Comparison of ENCODE assay signal across 8 cellular contexts in the genomic region with DNA sequence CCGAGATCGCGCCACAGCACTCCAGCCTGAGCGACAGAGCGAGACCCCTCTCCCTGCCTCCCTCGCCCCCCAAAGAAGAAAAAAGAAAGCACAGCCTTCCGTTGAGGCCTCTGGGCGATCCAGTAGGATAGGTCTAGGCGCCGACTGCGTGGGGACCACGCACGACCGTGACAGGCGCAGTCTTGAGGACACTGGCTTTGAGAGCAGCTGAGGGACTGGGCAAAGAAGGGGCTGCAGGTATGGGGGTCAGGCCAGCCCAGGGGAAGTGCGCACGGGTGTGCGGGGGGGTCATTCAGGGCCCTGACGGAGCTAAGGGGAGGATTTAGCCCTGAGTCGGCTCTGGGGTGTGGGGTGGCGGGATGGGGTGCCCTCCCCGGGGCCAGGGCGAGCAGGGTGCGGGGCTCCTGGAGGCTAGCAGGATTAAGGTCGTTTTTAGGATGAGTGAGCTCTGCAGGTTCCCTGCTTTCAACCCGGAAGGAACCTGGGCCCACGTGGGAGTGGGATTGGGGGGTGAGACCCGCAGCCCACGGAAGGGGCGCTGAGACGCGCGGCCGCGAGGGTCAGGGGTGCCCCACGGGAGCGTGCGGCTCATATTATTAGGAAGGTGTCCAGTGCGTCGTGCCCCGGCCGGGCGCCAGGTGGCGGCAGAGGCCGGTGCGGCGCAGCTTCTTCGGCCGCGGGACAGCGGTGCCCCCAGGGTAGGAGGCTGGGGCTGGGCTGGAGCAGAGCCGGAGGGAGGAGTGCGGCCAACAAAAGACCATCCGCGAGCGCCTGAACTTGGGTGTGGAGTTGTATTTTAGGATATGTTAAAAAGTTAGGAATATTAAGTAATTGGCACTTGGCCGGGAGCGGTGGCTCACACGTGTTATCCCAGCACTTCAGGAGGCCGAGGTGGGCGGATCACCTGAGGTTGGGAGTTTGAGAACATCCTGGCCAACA. TPM values are rescaled to one million over a fixed set of nuclear protein-coding genes. Genes with fewer than 3 reads are reported as not detected.
DNase-seq lines count a peak whose midpoint lies in the region; ATAC-seq and TF ChIP-seq lines count a peak whose summit lies in the region.

No MANE protein-coding gene starts in this region.

- H3K9me3 Mint-ChIP-seq in WTC11 = peaks cover 15% of the 10 kb centered on the region

- H3K27ac ChIP-seq in ACC112 (ENCODE audit: low read depth, low read length) = no peak overlapping the region
- H3K27ac ChIP-seq in coronary artery = no peak overlapping the region

- DNase-seq in NCI-H1105 treated with DMSO at 0.1 percent for 48 hours (lab: John Stamatoyannopoulos, UW) (peak; percentile 37), WTC11 (ENCODE audit: low spot score) (peak; percentile 77), coronary artery (ENCODE audit: low spot score) (no peak), left lobe of liver (ENCODE audit: low spot score) (peak; percentile 66)
- peak; percentile 19 for DNase-seq in stimulated activated CD8-positive, alpha-beta memory T cell treated with anti-CD3 and anti-CD28 coated beads, Interleukin-12 subunit alpha, Interleukin-12 subunit beta, amount 100 ng/mL, for 4 hours (ENCODE audit: low read depth)

- H3K4me3 Mint-ChIP-seq in WTC11 = peak overlapping the region; percentile 70

- H3K27me3 ChIP-seq in ACC112 (ENCODE audit: insufficient read depth, low read length) = no peaks in the 10 kb centered on the region

- TF ChIP-seq CTCF in WTC11 (IDR thresholded peaks at IDR 0.05) (peak; percentile 81), coronary artery (IDR thresholded peaks at IDR 0.05) (peak; percentile 90)

- H2AFZ ChIP-seq in ACC112 (ENCODE audit: low read length, unreplicated experiment) = peak overlapping the region; percentile 86

- ATAC-seq in GM18502 (IDR thresholded peaks at IDR 0.05; ENCODE audit: poor library complexity, unreplicated experiment) = peak; percentile 95
- ATAC-seq in HG02840 (IDR thresholded peaks at IDR 0.05; ENCODE audit: low FRiP score, unreplicated experiment) = peak; percentile 94
- ATAC-seq in WTC11 = peak; percentile 92
- peak; percentile 97 for ATAC-seq in left lobe of liver

- no peaks in the 10 kb centered on the region; the same call in 1 of the 2 replicates for H3K27me3 Mint-ChIP-seq in WTC11 (ENCODE audit: low read depth)

- H3K36me3 ChIP-seq in ACC112 (ENCODE audit: insufficient read depth, low read length) = no peaks in the 10 kb centered on the region

- CTCF ChIA-PET in WTC11 (lab: Charles Lee) = interaction anchor here (0.6 to 3.5 kb wide), 23 partner anchors 10 to 401 kb away, joined by 3 to 19 read pairs (median 4); no protein-coding TSS in a partner anchor

- H3K4me3 ChIP-seq in ACC112 (ENCODE audit: low read depth, low read length) (peak overlapping the region; percentile 77), coronary artery (peak overlapping the region; percentile 60)

- peaks cover 11% of the 10 kb centered on the region for H3K4me1 Mint-ChIP-seq in WTC11

- no peaks in the 10 kb centered on the region for H3K79me2 ChIP-seq in ACC112 (ENCODE audit: control insufficient read depth, insufficient read depth, low read length, unreplicated experiment)

- H3K27ac Mint-ChIP-seq in WTC11 = no peak overlapping the region

- POLR2A ChIA-PET in WTC11 (lab: Charles Lee) = interaction anchor here (0.5 kb wide), 1 partner anchor 16 kb away, joined by 3 read pairs; no protein-coding TSS in a partner anchor

- H3K36me3 Mint-ChIP-seq in WTC11 = peaks cover 9% of the 10 kb centered on the region

- peaks cover 4% of the 10 kb centered on the region for H3K4me1 ChIP-seq in ACC112 (ENCODE audit: control insufficient read depth, insufficient read depth, low read length, unreplicated experiment)

TF ChIP-seq in WTC11, 78 proteins besides CTCF, POLR2A, EP300 and RAD21:
- TF ChIP-seq SP1 (CRISPR knock-in tag; conservative IDR thresholded peaks at IDR 0.05) (0 out of 2 replicates have a peak, but pooled peaks have one; percentile 13), FOXP1 (CRISPR knock-in tag; IDR thresholded peaks at IDR 0.05; ENCODE audit: borderline replicate concordance) (peak; percentile 46; the same call in 1 of the 2 replicates), ZNF121 (CRISPR knock-in tag; IDR thresholded peaks at IDR 0.05) (0 out of 2 replicates have a peak, but pooled peaks have one; percentile 29)
- TF ChIP-seq, protein P1, sequence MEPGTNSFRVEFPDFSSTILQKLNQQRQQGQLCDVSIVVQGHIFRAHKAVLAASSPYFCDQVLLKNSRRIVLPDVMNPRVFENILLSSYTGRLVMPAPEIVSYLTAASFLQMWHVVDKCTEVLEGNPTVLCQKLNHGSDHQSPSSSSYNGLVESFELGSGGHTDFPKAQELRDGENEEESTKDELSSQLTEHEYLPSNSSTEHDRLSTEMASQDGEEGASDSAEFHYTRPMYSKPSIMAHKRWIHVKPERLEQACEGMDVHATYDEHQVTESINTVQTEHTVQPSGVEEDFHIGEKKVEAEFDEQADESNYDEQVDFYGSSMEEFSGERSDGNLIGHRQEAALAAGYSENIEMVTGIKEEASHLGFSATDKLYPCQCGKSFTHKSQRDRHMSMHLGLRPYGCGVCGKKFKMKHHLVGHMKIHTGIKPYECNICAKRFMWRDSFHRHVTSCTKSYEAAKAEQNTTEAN (CRISPR knock-in tag; IDR thresholded peaks at IDR 0.05) = 0 out of 2 replicates have a peak, but pooled peaks have one; percentile 32
- TF ChIP-seq, protein P2, sequence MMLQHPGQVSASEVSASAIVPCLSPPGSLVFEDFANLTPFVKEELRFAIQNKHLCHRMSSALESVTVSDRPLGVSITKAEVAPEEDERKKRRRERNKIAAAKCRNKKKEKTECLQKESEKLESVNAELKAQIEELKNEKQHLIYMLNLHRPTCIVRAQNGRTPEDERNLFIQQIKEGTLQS (CRISPR knock-in tag; conservative IDR thresholded peaks at IDR 0.05) = no peak
- TF ChIP-seq, protein P3, sequence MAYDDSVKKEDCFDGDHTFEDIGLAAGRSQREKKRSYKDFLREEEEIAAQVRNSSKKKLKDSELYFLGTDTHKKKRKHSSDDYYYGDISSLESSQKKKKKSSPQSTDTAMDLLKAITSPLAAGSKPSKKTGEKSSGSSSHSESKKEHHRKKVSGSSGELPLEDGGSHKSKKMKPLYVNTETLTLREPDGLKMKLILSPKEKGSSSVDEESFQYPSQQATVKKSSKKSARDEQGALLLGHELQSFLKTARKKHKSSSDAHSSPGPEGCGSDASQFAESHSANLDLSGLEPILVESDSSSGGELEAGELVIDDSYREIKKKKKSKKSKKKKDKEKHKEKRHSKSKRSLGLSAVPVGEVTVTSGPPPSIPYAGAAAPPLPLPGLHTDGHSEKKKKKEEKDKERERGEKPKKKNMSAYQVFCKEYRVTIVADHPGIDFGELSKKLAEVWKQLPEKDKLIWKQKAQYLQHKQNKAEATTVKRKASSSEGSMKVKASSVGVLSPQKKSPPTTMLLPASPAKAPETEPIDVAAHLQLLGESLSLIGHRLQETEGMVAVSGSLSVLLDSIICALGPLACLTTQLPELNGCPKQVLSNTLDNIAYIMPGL (CRISPR knock-in tag; IDR thresholded peaks at IDR 0.05) = peak; percentile 55; the same call in 1 of the 2 replicates

RNA-seq across cellular contexts. Expression of a gene that starts 20.5 kb away (rescaled TPM):
- 19.9 to 23.4 TPM (median 20.6 TPM) in 3 replicates for total RNA-seq in WTC11 (2021)
- total RNA-seq in left lobe of liver = 6.2 TPM
